Comparison of ENCODE assay signal across 10 cellular contexts in the genomic region with DNA sequence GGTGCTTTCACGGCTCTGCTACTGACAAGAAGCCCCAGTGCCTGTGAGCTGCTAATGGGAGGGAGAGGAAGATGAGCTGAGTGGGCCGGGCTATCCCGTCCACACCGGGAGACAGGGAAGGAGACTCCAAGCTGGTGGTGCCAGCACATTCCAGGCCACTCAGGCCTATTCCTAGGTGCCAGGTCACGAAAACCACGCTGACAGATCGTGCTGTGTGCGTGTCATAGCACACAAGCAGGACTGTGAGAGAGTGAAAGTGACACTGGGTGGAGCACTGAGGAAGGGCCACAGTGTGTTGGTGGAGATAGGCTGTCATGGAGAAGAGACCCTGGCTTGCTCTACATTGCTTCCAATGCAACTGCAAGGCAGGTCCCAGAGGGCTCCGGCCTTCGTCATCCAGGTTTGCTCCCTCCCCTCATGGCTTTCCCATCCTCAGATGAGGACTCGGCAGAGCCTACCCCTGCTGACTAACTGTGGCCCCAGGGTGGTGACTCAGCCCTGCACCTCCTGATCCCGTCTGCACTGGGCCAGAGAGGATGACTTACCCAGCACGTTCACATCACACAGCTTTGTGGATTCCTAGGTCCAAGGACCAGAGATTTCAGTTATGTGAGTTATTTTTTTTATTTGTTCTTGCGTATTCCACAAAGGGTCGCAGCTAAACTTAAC.
DNase-seq lines count a peak whose midpoint lies in the region; ATAC-seq, FAIRE-seq and TF ChIP-seq lines count a peak whose summit lies in the region.
"Had no signal": no experiment of that assay in that cellular context is flagged by ENCODE, and none has a peak within 500 bp of the region (broad histone marks: within the 10 kb centered on the region; RNA-seq: fewer than 3 reads in every experiment).

No MANE protein-coding gene starts in this region.

- peak; percentile 44 for ATAC-seq in GM18867 (IDR thresholded peaks at IDR 0.05; ENCODE audit: unreplicated experiment)
- peak; percentile 93 for ATAC-seq in RWPE2 (ENCODE audit: low read depth)
- ATAC-seq in GM19455 (IDR thresholded peaks at IDR 0.05; ENCODE audit: unreplicated experiment), result no peak

- peak overlapping the region; percentile 81 for H3K27ac ChIP-seq in RWPE2 (ENCODE audit: poor library complexity, severe bottlenecking)
- H3K27ac ChIP-seq: heart left ventricle had no signal

- H3K36me3 ChIP-seq in RWPE2 (ENCODE audit: low read depth), result peaks cover 96% of the 10 kb centered on the region

- no peak for TF ChIP-seq CTCF in RWPE2 (IDR thresholded peaks at IDR 0.05; ENCODE audit: poor library complexity, severe bottlenecking)
- TF ChIP-seq CTCF in fibroblast of mammary gland (conservative IDR thresholded peaks at IDR 0.05; ENCODE audit: control insufficient read depth, insufficient read depth, low read depth, low read length), result no peak

- H3K4me1 ChIP-seq in RWPE2 (ENCODE audit: insufficient read depth, poor library complexity, severe bottlenecking), result peaks cover 18% of the 10 kb centered on the region

- H3K4me3 ChIP-seq in RWPE2 (ENCODE audit: severe bottlenecking) (no peak overlapping the region), fibroblast of mammary gland (ENCODE audit: control insufficient read depth, low read depth, low read length) (no peak overlapping the region), skeletal muscle cell (ENCODE audit: low read depth, low read length) (no peak overlapping the region)
- H3K4me3 ChIP-seq: heart left ventricle had no signal

- H3K27me3 ChIP-seq in RWPE2 (ENCODE audit: insufficient read depth, poor library complexity, severe bottlenecking), result no peaks in the 10 kb centered on the region
- H3K27me3 ChIP-seq: heart left ventricle had no signal

- no peak for FAIRE-seq in frontal cortex (lab: Jason Lieb, UNC)

- no peaks in the 10 kb centered on the region for H3K9me3 ChIP-seq in RWPE2 (ENCODE audit: severe bottlenecking)
- H3K9me3 ChIP-seq: heart left ventricle had no signal

- DNase-seq in RWPE2 (ENCODE audit: low spot score) (peak; percentile 97), fibroblast of mammary gland (ENCODE audit: low read depth) (peak; percentile 99), skeletal muscle cell (ENCODE audit: low read depth) (peak; percentile 91), Kasumi-1 (lab: John Stamatoyannopoulos, UW) (no peak), frontal cortex (ENCODE audit: low spot score in 2 of 2) (no peak)
- DNase-seq: NCI-H1048, occipital lobe had no signal

Comparison
In these comparisons a context has a peak if more than half of its experiments do, and no peak if none do; other contexts are left out.
1. DNase-seq: peak in RWPE2 (single experiment), fibroblast of mammary gland (single experiment) and skeletal muscle cell (single experiment); none in Kasumi-1 (0 of 2) and frontal cortex (0 of 2).